33 cellular contexts compared by ENCODE assay signal in genomic region chr19:35388277-35389054, GRCh38. TPM values are rescaled to one million over a fixed set of nuclear protein-coding genes. Genes with fewer than 3 reads are reported as not detected.
DNase-seq lines count a peak whose midpoint lies in the region; ATAC-seq, FAIRE-seq and TF ChIP-seq lines count a peak whose summit lies in the region.
"Had no signal": no experiment of that assay in that cellular context is flagged by ENCODE, and none has a peak within 500 bp of the region (broad histone marks: within the 10 kb centered on the region; RNA-seq: fewer than 3 reads in every experiment).

No MANE protein-coding gene starts in this region.

- no peak overlapping the region for H2AFZ ChIP-seq in HepG2 (ENCODE audit: low read length)

- no peaks in the 10 kb centered on the region for H3K36me3 ChIP-seq in HepG2 (replicated peaks in 1 of 2; ENCODE audit: control insufficient read depth in 1 of 2, insufficient read depth in 2 of 2, low read length in 2 of 2)
- H3K36me3 ChIP-seq in right lobe of liver: no peaks in the 10 kb centered on the region
- no peaks in the 10 kb centered on the region for H3K36me3 ChIP-seq in esophagus muscularis mucosa
- H3K36me3 ChIP-seq: brain microvascular endothelial cell, ovary, spleen had no signal

- no peaks in the 10 kb centered on the region for H3K27me3 ChIP-seq in HepG2 (ENCODE audit: control insufficient read depth in 1 of 2, insufficient read depth in 2 of 2, low read length in 2 of 2)
- H3K27me3 ChIP-seq in right lobe of liver: no peaks in the 10 kb centered on the region
- peaks cover 0 to 14% (median 0%) of the 10 kb centered on the region in 4 donors for H3K27me3 ChIP-seq in esophagus muscularis mucosa
- H3K27me3 ChIP-seq: brain microvascular endothelial cell, ovary, testis had no signal

- no peaks in the 10 kb centered on the region for H3K79me2 ChIP-seq in HepG2 (ENCODE audit: insufficient read depth, low read length)

- no peak overlapping the region for H3K27ac Mint-ChIP-seq in activated CD4-positive, alpha-beta T cell treated with anti-CD3 and anti-CD28 coated beads, Interleukin-2, amount 10 ng/mL, durations not matched to agents 24 days and 14 days
- H3K27ac Mint-ChIP-seq: activated CD8-positive, alpha-beta T cell treated with anti-CD3 and anti-CD28 coated beads, Interleukin-2, amount 10 ng/mL, durations not matched to agents 7 days and 5 days; activated T-helper 2 cell treated with anti-CD3 and anti-CD28 coated beads, Interferon-gamma antibody, Interleukin-2, Interleukin-4, amounts not matched to agents 10 μg/mL and 5 μg/mL and 100 μg/mL, durations not matched to agents 14 hours and 24 hours and 36 hours; immature natural killer cell; nephron; T-helper 2 cell treated with Interferon-gamma antibody and Interleukin-4, amounts not matched to agents 5 μg/mL and 100 μg/mL, for 36 hours had no signal

- no peaks in the 10 kb centered on the region for H3K4me1 Mint-ChIP-seq in activated CD4-positive, alpha-beta T cell treated with anti-CD3 and anti-CD28 coated beads, Interleukin-2, amount 10 ng/mL, durations not matched to agents 24 days and 14 days
- H3K4me1 Mint-ChIP-seq: immature natural killer cell, nephron had no signal

- no peak overlapping the region for H3K4me3 Mint-ChIP-seq in activated CD4-positive, alpha-beta T cell treated with anti-CD3 and anti-CD28 coated beads, Interleukin-2, amount 10 ng/mL, durations not matched to agents 24 days and 14 days
- H3K4me3 Mint-ChIP-seq: activated CD8-positive, alpha-beta T cell treated with anti-CD3 and anti-CD28 coated beads, Interleukin-2, amount 10 ng/mL, durations not matched to agents 7 days and 5 days; immature natural killer cell; nephron; T-helper 2 cell treated with Interferon-gamma antibody and Interleukin-4, amounts not matched to agents 5 μg/mL and 100 μg/mL, for 36 hours had no signal

- POLR2A ChIA-PET in HepG2 (lab: Yijun Ruan, JAX): interaction anchor here (1.2 kb wide), 1 partner anchor 11 kb away, joined by 6 read pairs; no protein-coding TSS in a partner anchor

- peak overlapping the region in 1 of 3 experiments; percentile 32; a peak in 1 of 6 replicates for H3K4me3 ChIP-seq in HepG2 (replicated peaks in 1 of 3; ENCODE audit: insufficient read depth in 1 of 3, low read depth in 2 of 3, low read length in 3 of 3)
- H3K4me3 ChIP-seq in right lobe of liver: no peak overlapping the region
- H3K4me3 ChIP-seq in esophagus muscularis mucosa: no peak overlapping the region
- H3K4me3 ChIP-seq: ovary, spleen, testis had no signal

- H3K36me3 Mint-ChIP-seq in activated CD4-positive, alpha-beta T cell treated with anti-CD3 and anti-CD28 coated beads, Interleukin-2, amount 10 ng/mL, durations not matched to agents 24 days and 14 days (ENCODE audit: low read depth): no peaks in the 10 kb centered on the region

- H3K9me3 Mint-ChIP-seq in activated CD4-positive, alpha-beta T cell treated with anti-CD3 and anti-CD28 coated beads, Interleukin-2, amount 10 ng/mL, durations not matched to agents 24 days and 14 days: no peaks in the 10 kb centered on the region

- TF ChIP-seq EP300 in HepG2 (IDR thresholded peaks at IDR 0.05; ENCODE audit: low read depth in 2 of 2, low read length in 2 of 2) (peak in 1 of 2 experiments; percentile 84; a peak in 2 of 4 replicates), HepG2 (CRISPR knock-in tag; IDR thresholded peaks at IDR 0.05; ENCODE audit: borderline replicate concordance) (no peak), esophagus muscularis mucosa (IDR thresholded peaks at IDR 0.05) (no peak)

- H3K4me1 ChIP-seq in HepG2 (ENCODE audit: insufficient read depth, low read length): peaks cover 61% of the 10 kb centered on the region
- H3K4me1 ChIP-seq in right lobe of liver: no peaks in the 10 kb centered on the region
- no peaks in the 10 kb centered on the region for H3K4me1 ChIP-seq in esophagus muscularis mucosa
- H3K4me1 ChIP-seq: spleen, testis had no signal

- FAIRE-seq in HepG2 (lab: Jason Lieb, UNC) (peak; percentile 68), HTR-8/SVneo (lab: Jason Lieb, UNC) (no peak)
- FAIRE-seq: A204.1, D721Med, urothelium cell line had no signal

- H3K27ac ChIP-seq in HepG2 (ENCODE audit: extremely low read length, insufficient read depth, low read length) (peak overlapping the region; percentile 70), right lobe of liver (no peak overlapping the region), esophagus muscularis mucosa (replicated peaks in 1 of 4) (no peak overlapping the region)
- H3K27ac ChIP-seq: brain microvascular endothelial cell, ovary, spleen, testis had no signal

- peaks cover 26% of the 10 kb centered on the region for H3K9me3 ChIP-seq in HepG2 (ENCODE audit: low read length)
- no peaks in the 10 kb centered on the region for H3K9me3 ChIP-seq in right lobe of liver
- no peaks in the 10 kb centered on the region for H3K9me3 ChIP-seq in esophagus muscularis mucosa
- H3K9me3 ChIP-seq: ovary, testis had no signal

- in situ Hi-C loops in HepG2 (cut with HindIII; ENCODE audit: extremely low pct_ligation_motif_present, low pct_unique_long_range_greater_than_20kb): no loop called here
- in situ Hi-C loops in KBM-7 (cut with MboI; ENCODE audit: low pct_unique_long_range_greater_than_20kb, low sequenced_read_pairs): no loop called here

- peak; percentile 87 for DNase-seq in HepG2 (ENCODE audit: low spot score)
- DNase-seq in right lobe of liver: no peak
- DNase-seq in esophagus muscularis mucosa (ENCODE audit: extremely low spot score): peak; percentile 91
- DNase-seq in HTR-8/SVneo (ENCODE audit: insufficient read length, low spot score): no peak
- DNase-seq in KBM-7: no peak
- no peak for DNase-seq in activated CD4-positive, alpha-beta T cell treated with anti-CD3 and anti-CD28 coated beads, Interleukin-2, amount 10 ng/mL, durations not matched to agents 24 days and 14 days
- DNase-seq: activated CD8-positive, alpha-beta T cell treated with anti-CD3 and anti-CD28 coated beads, Interleukin-2, amount 10 ng/mL, durations not matched to agents 7 days and 5 days; activated naive CD4-positive, alpha-beta T cell treated with anti-CD3 and anti-CD28 coated beads, Interleukin-2, amount 50 U/mL, for 16 hours; activated T-cell treated with anti-CD3 and anti-CD28 coated beads for 4 hours; amygdala; brain microvascular endothelial cell; cerebellar nuclear complex; immature natural killer cell; left cardiac atrium; NCI-H1048; NCI-H2107; NCI-H446 treated with DMSO at 0.1 percent for 48 hours; NCI-H774; ovary; right cardiac atrium; SIG-M5; spleen; stimulated activated naive CD8-positive, alpha-beta T cell treated with anti-CD3 and anti-CD28 coated beads, Interleukin-15, Interleukin-2, amounts not matched to agents 100 U/mL and 50 U/mL, for 24 hours; testis had no signal

- 5% methylated on average over 6 of the region's 6 CpGs for WGBS in HepG2 (ENCODE audit: low lambda C conversion rate)
- 91% methylated on average over 6 of the region's 6 CpGs for WGBS in right lobe of liver (ENCODE audit: insufficient coverage, low coverage, low lambda C conversion rate, missing lambda C conversion rate)
- WGBS in esophagus muscularis mucosa: 76% methylated on average over 6 of the region's 6 CpGs

- intact Hi-C loops in HepG2 (cut with micrococcal nuclease; ENCODE audit: unreplicated experiment) (no loop called here), right lobe of liver (cut with DNase I) (no loop called here), esophagus muscularis mucosa (cut with DNase I) (no loop called here)
- intact Hi-C loops in activated CD4-positive, alpha-beta T cell treated with anti-CD3 and anti-CD28 coated beads, Interleukin-2, amount 10 ng/mL, durations not matched to agents 24 days and 14 days (cut with micrococcal nuclease): no loop called here

- H3K27me3 Mint-ChIP-seq in activated CD4-positive, alpha-beta T cell treated with anti-CD3 and anti-CD28 coated beads, Interleukin-2, amount 10 ng/mL, durations not matched to agents 24 days and 14 days: peaks cover 2% of the 10 kb centered on the region

- TF ChIP-seq RAD21 in HepG2 (CRISPR knock-in tag; IDR thresholded peaks at IDR 0.05): no peak

- H3K9ac ChIP-seq in HepG2 (ENCODE audit: insufficient read depth, low read depth, low read length): peak overlapping the region; percentile 42

- CTCF ChIA-PET in HepG2 (lab: Yijun Ruan, JAX; ENCODE audit: low intra/inter-chr PET ratio, low total read pairs): no interaction called here

- TF ChIP-seq CTCF in HepG2 (CRISPR knock-in tag; IDR thresholded peaks at IDR 0.05): no peak
- TF ChIP-seq CTCF in right lobe of liver (IDR thresholded peaks at IDR 0.05): no peak
- no peak for TF ChIP-seq CTCF in esophagus muscularis mucosa (IDR thresholded peaks at IDR 0.05)

- TF ChIP-seq POLR2A in HepG2 (IDR thresholded peaks at IDR 0.05; ENCODE audit: insufficient read depth in 1 of 2, low read depth in 2 of 2, low read length in 2 of 2): no peak
- TF ChIP-seq POLR2A in right lobe of liver (IDR thresholded peaks at IDR 0.05): no peak
- no peak for TF ChIP-seq POLR2A in esophagus muscularis mucosa (IDR thresholded peaks at IDR 0.05; ENCODE audit: low read depth)

- ATAC-seq in HepG2 (peak; percentile 65), right lobe of liver (no peak)
- ATAC-seq: activated CD8-positive, alpha-beta T cell treated with anti-CD3 and anti-CD28 coated beads, Interleukin-2, amount 10 ng/mL, durations not matched to agents 7 days and 5 days; HCT116; stimulated activated naive CD8-positive, alpha-beta T cell treated with anti-CD3 and anti-CD28 coated beads, Interleukin-15, Interleukin-2, amounts not matched to agents 100 U/mL and 50 U/mL, for 24 hours had no signal

- peak overlapping the region; percentile 65 for H3K4me2 ChIP-seq in HepG2 (ENCODE audit: low read depth, low read length)

- no TSS peak for BruUV-seq in HepG2 (replicated peaks; lab: Mats Ljungman, UMichigan)

- no peaks in the 10 kb centered on the region for H4K20me1 ChIP-seq in HepG2 (ENCODE audit: insufficient read depth, low read length)

RNA-seq across cellular contexts. Expression of gene GPR42, which starts 17.6 kb away (rescaled TPM):
- total RNA-seq in HepG2 (2016; rRNA removed; fragmentation: Illumina TruSeq; extraction: Trizol) (not detected in 2 replicates), right lobe of liver (not detected), esophagus muscularis mucosa (under 1 TPM in 1 of 4 donors, not detected in 3; 0.17 TPM)
- not detected in 2 replicates for total RNA-seq in HepG2 (2016; cell fraction: cytosol; rRNA removed; fragmentation: Illumina TruSeq; extraction: Trizol; ENCODE audit: low read depth)
- total RNA-seq in HepG2 (2016; cell fraction: insoluble cytoplasmic fraction; rRNA removed; fragmentation: Illumina TruSeq; extraction: Trizol): not detected in 2 replicates
- total RNA-seq in HepG2 (2016; cell fraction: membrane; rRNA removed; fragmentation: Illumina TruSeq; extraction: Trizol): not detected in 2 replicates
- not detected in 2 replicates for total RNA-seq in HepG2 (2016; cell fraction: nucleus; rRNA removed; fragmentation: Illumina TruSeq; extraction: Trizol)
- not detected in 2 replicates for polyA plus RNA-seq in HepG2 (2011; rRNA removed)
- polyA plus RNA-seq in HepG2 (2011; cell fraction: cytosol; rRNA removed): not detected in 2 replicates
- not detected in 2 replicates for polyA plus RNA-seq in HepG2 (2011; cell fraction: nucleus; rRNA removed)
- not detected in 2 replicates for polyA plus RNA-seq in HepG2 (2012)
- not detected in 2 replicates for polyA plus RNA-seq in HepG2 (2016; cell fraction: cytosol; fragmentation: Illumina TruSeq; extraction: Trizol; ENCODE audit: low read depth)
- polyA plus RNA-seq in HepG2 (2016; cell fraction: insoluble cytoplasmic fraction; fragmentation: Illumina TruSeq; extraction: Trizol; ENCODE audit: low read depth): not detected in 2 replicates
- not detected in 2 replicates for polyA plus RNA-seq in HepG2 (2016; cell fraction: membrane; fragmentation: Illumina TruSeq; extraction: Trizol; ENCODE audit: low read depth)
- polyA plus RNA-seq in HepG2 (2016; cell fraction: nucleus; fragmentation: Illumina TruSeq; extraction: Trizol; ENCODE audit: insufficient read depth, low read depth): not detected in 2 replicates
- not detected in 2 replicates for polyA minus RNA-seq in HepG2 (2011; rRNA and poly(A)+ RNA removed; ENCODE audit: low replicate concordance)
- not detected in 2 replicates for polyA minus RNA-seq in HepG2 (2011; cell fraction: cytosol; rRNA and poly(A)+ RNA removed)
- polyA minus RNA-seq in HepG2 (2011; cell fraction: nucleus; rRNA and poly(A)+ RNA removed): not detected in 2 replicates
- 0.21 TPM in 1 of 2 replicates, not detected in the other for total RNA-seq in activated CD4-positive, alpha-beta T cell treated with anti-CD3 and anti-CD28 coated beads, Interleukin-2, amount 10 ng/mL, durations not matched to agents 24 days and 14 days
- total RNA-seq: activated CD8-positive, alpha-beta T cell treated with anti-CD3 and anti-CD28 coated beads, Interleukin-2, amount 10 ng/mL, durations not matched to agents 7 days and 5 days; left cardiac atrium; lung microvascular endothelial cell; mucosa of gallbladder; ovary; right cardiac atrium; testis had no signal
- polyA plus RNA-seq: immature natural killer cell, ovary, right cardiac atrium had no signal

RNA-seq across cellular contexts. Expression of gene FFAR3, which starts 30.2 kb away (rescaled TPM):
- total RNA-seq in HepG2 (2016; rRNA removed; fragmentation: Illumina TruSeq; extraction: Trizol) (not detected in 2 replicates), right lobe of liver (under 1 TPM in 1 of 6 experiments, not detected in 5; 0.27 TPM), esophagus muscularis mucosa (1 to 10 TPM in 1 of 4 donors, under 1 TPM in 1, not detected in 2; 0.17 to 2.3 TPM)
- not detected in 2 replicates for total RNA-seq in HepG2 (2016; cell fraction: cytosol; rRNA removed; fragmentation: Illumina TruSeq; extraction: Trizol; ENCODE audit: low read depth)
- not detected in 2 replicates for total RNA-seq in HepG2 (2016; cell fraction: insoluble cytoplasmic fraction; rRNA removed; fragmentation: Illumina TruSeq; extraction: Trizol)
- not detected in 2 replicates for total RNA-seq in HepG2 (2016; cell fraction: membrane; rRNA removed; fragmentation: Illumina TruSeq; extraction: Trizol)
- total RNA-seq in HepG2 (2016; cell fraction: nucleus; rRNA removed; fragmentation: Illumina TruSeq; extraction: Trizol): not detected in 2 replicates
- not detected in 2 replicates for polyA plus RNA-seq in HepG2 (2011; rRNA removed)
- polyA plus RNA-seq in HepG2 (2011; cell fraction: cytosol; rRNA removed): not detected in 2 replicates
- polyA plus RNA-seq in HepG2 (2011; cell fraction: nucleus; rRNA removed): not detected in 2 replicates
- polyA plus RNA-seq in HepG2 (2012): not detected in 2 replicates
- polyA plus RNA-seq in HepG2 (2016; cell fraction: cytosol; fragmentation: Illumina TruSeq; extraction: Trizol; ENCODE audit: low read depth): not detected in 2 replicates
- not detected in 2 replicates for polyA plus RNA-seq in HepG2 (2016; cell fraction: insoluble cytoplasmic fraction; fragmentation: Illumina TruSeq; extraction: Trizol; ENCODE audit: low read depth)
- polyA plus RNA-seq in HepG2 (2016; cell fraction: membrane; fragmentation: Illumina TruSeq; extraction: Trizol; ENCODE audit: low read depth): not detected in 2 replicates
- polyA plus RNA-seq in HepG2 (2016; cell fraction: nucleus; fragmentation: Illumina TruSeq; extraction: Trizol; ENCODE audit: insufficient read depth, low read depth): not detected in 2 replicates
- polyA minus RNA-seq in HepG2 (2011; rRNA and poly(A)+ RNA removed; ENCODE audit: low replicate concordance): not detected in 2 replicates
- polyA minus RNA-seq in HepG2 (2011; cell fraction: cytosol; rRNA and poly(A)+ RNA removed): not detected in 2 replicates
- not detected in 2 replicates for polyA minus RNA-seq in HepG2 (2011; cell fraction: nucleus; rRNA and poly(A)+ RNA removed)
- 0.21 and 0.69 TPM in 2 replicates for total RNA-seq in activated CD4-positive, alpha-beta T cell treated with anti-CD3 and anti-CD28 coated beads, Interleukin-2, amount 10 ng/mL, durations not matched to agents 24 days and 14 days
- total RNA-seq: activated CD8-positive, alpha-beta T cell treated with anti-CD3 and anti-CD28 coated beads, Interleukin-2, amount 10 ng/mL, durations not matched to agents 7 days and 5 days had no signal
- polyA plus RNA-seq: immature natural killer cell had no signal

RNA-seq across cellular contexts. Expression of gene FFAR1, which starts 40.8 kb away (rescaled TPM):
- not detected in 2 replicates for total RNA-seq in HepG2 (2016; rRNA removed; fragmentation: Illumina TruSeq; extraction: Trizol)
- total RNA-seq in HepG2 (2016; cell fraction: cytosol; rRNA removed; fragmentation: Illumina TruSeq; extraction: Trizol; ENCODE audit: low read depth): 0.09 TPM in 1 of 2 replicates, not detected in the other
- not detected in 2 replicates for total RNA-seq in HepG2 (2016; cell fraction: insoluble cytoplasmic fraction; rRNA removed; fragmentation: Illumina TruSeq; extraction: Trizol)
- total RNA-seq in HepG2 (2016; cell fraction: membrane; rRNA removed; fragmentation: Illumina TruSeq; extraction: Trizol): not detected in 2 replicates
- not detected in 2 replicates for total RNA-seq in HepG2 (2016; cell fraction: nucleus; rRNA removed; fragmentation: Illumina TruSeq; extraction: Trizol)
- polyA plus RNA-seq in HepG2 (2011; rRNA removed): not detected in 2 replicates
- polyA plus RNA-seq in HepG2 (2011; cell fraction: cytosol; rRNA removed): not detected in 2 replicates
- polyA plus RNA-seq in HepG2 (2011; cell fraction: nucleus; rRNA removed): not detected in 2 replicates
- not detected in 2 replicates for polyA plus RNA-seq in HepG2 (2012)
- not detected in 2 replicates for polyA plus RNA-seq in HepG2 (2016; cell fraction: cytosol; fragmentation: Illumina TruSeq; extraction: Trizol; ENCODE audit: low read depth)
- polyA plus RNA-seq in HepG2 (2016; cell fraction: insoluble cytoplasmic fraction; fragmentation: Illumina TruSeq; extraction: Trizol; ENCODE audit: low read depth): not detected in 2 replicates
- polyA plus RNA-seq in HepG2 (2016; cell fraction: membrane; fragmentation: Illumina TruSeq; extraction: Trizol; ENCODE audit: low read depth): not detected in 2 replicates
- not detected in 2 replicates for polyA plus RNA-seq in HepG2 (2016; cell fraction: nucleus; fragmentation: Illumina TruSeq; extraction: Trizol; ENCODE audit: insufficient read depth, low read depth)
- not detected in 2 replicates for polyA minus RNA-seq in HepG2 (2011; rRNA and poly(A)+ RNA removed; ENCODE audit: low replicate concordance)
- polyA minus RNA-seq in HepG2 (2011; cell fraction: cytosol; rRNA and poly(A)+ RNA removed): not detected in 2 replicates
- polyA minus RNA-seq in HepG2 (2011; cell fraction: nucleus; rRNA and poly(A)+ RNA removed): not detected in 2 replicates
- not detected for total RNA-seq in right lobe of liver
- not detected for total RNA-seq in esophagus muscularis mucosa
- 0.12 and 0.14 TPM in 2 replicates for total RNA-seq in activated CD4-positive, alpha-beta T cell treated with anti-CD3 and anti-CD28 coated beads, Interleukin-2, amount 10 ng/mL, durations not matched to agents 24 days and 14 days
- total RNA-seq: activated CD8-positive, alpha-beta T cell treated with anti-CD3 and anti-CD28 coated beads, Interleukin-2, amount 10 ng/mL, durations not matched to agents 7 days and 5 days; left cardiac atrium; lung microvascular endothelial cell; mucosa of gallbladder; right cardiac atrium had no signal
- polyA plus RNA-seq: immature natural killer cell, right cardiac atrium had no signal

RNA-seq across cellular contexts. Expression of gene CD22, which starts 59.5 kb away (rescaled TPM):
- 0.49 and 0.71 TPM in 2 replicates for total RNA-seq in HepG2 (2016; rRNA removed; fragmentation: Illumina TruSeq; extraction: Trizol)
- 0.53 and 1.0 TPM in 2 replicates for total RNA-seq in HepG2 (2016; cell fraction: cytosol; rRNA removed; fragmentation: Illumina TruSeq; extraction: Trizol; ENCODE audit: low read depth)
- 0.40 and 0.97 TPM in 2 replicates for total RNA-seq in HepG2 (2016; cell fraction: insoluble cytoplasmic fraction; rRNA removed; fragmentation: Illumina TruSeq; extraction: Trizol)
- 0.62 and 0.93 TPM in 2 replicates for total RNA-seq in HepG2 (2016; cell fraction: membrane; rRNA removed; fragmentation: Illumina TruSeq; extraction: Trizol)
- total RNA-seq in HepG2 (2016; cell fraction: nucleus; rRNA removed; fragmentation: Illumina TruSeq; extraction: Trizol): 2.8 and 3.5 TPM in 2 replicates
- 0.98 and 1.7 TPM in 2 replicates for polyA plus RNA-seq in HepG2 (2011; rRNA removed)
- polyA plus RNA-seq in HepG2 (2011; cell fraction: cytosol; rRNA removed): 0.49 and 0.85 TPM in 2 replicates
- 1.8 and 2.5 TPM in 2 replicates for polyA plus RNA-seq in HepG2 (2011; cell fraction: nucleus; rRNA removed)
- polyA plus RNA-seq in HepG2 (2012): 0.66 and 0.72 TPM in 2 replicates
- polyA plus RNA-seq in HepG2 (2016; cell fraction: cytosol; fragmentation: Illumina TruSeq; extraction: Trizol; ENCODE audit: low read depth): 0.19 and 0.31 TPM in 2 replicates
- polyA plus RNA-seq in HepG2 (2016; cell fraction: insoluble cytoplasmic fraction; fragmentation: Illumina TruSeq; extraction: Trizol; ENCODE audit: low read depth): 0.82 and 1.2 TPM in 2 replicates
- polyA plus RNA-seq in HepG2 (2016; cell fraction: membrane; fragmentation: Illumina TruSeq; extraction: Trizol; ENCODE audit: low read depth): 0.36 and 0.50 TPM in 2 replicates
- 3.9 and 6.0 TPM in 2 replicates for polyA plus RNA-seq in HepG2 (2016; cell fraction: nucleus; fragmentation: Illumina TruSeq; extraction: Trizol; ENCODE audit: insufficient read depth, low read depth)
- 1.6 and 2.4 TPM in 2 replicates for polyA minus RNA-seq in HepG2 (2011; rRNA and poly(A)+ RNA removed; ENCODE audit: low replicate concordance)
- polyA minus RNA-seq in HepG2 (2011; cell fraction: cytosol; rRNA and poly(A)+ RNA removed): 1.5 TPM in 1 of 2 replicates, not detected in the other
- polyA minus RNA-seq in HepG2 (2011; cell fraction: nucleus; rRNA and poly(A)+ RNA removed): 0.64 and 0.99 TPM in 2 replicates
- total RNA-seq in right lobe of liver: 1 to 10 TPM in 3 of 6 experiments, under 1 TPM in 3; 0.39 to 1.3 (median 0.96) TPM
- total RNA-seq in esophagus muscularis mucosa: 10 to 100 TPM in 1 of 4 donors, 1 to 10 TPM in 3; 2.3 to 12.5 (median 3.7) TPM
- 3.4 and 4.1 TPM in 2 replicates for total RNA-seq in activated CD4-positive, alpha-beta T cell treated with anti-CD3 and anti-CD28 coated beads, Interleukin-2, amount 10 ng/mL, durations not matched to agents 24 days and 14 days
- total RNA-seq: lung microvascular endothelial cell had no signal

RNA-seq across cellular contexts. Expression of gene FFAR2, which starts 59.6 kb away (rescaled TPM):
- total RNA-seq in HepG2 (2016; rRNA removed; fragmentation: Illumina TruSeq; extraction: Trizol): not detected in 2 replicates
- not detected in 2 replicates for total RNA-seq in HepG2 (2016; cell fraction: cytosol; rRNA removed; fragmentation: Illumina TruSeq; extraction: Trizol; ENCODE audit: low read depth)
- total RNA-seq in HepG2 (2016; cell fraction: insoluble cytoplasmic fraction; rRNA removed; fragmentation: Illumina TruSeq; extraction: Trizol): not detected in 2 replicates
- total RNA-seq in HepG2 (2016; cell fraction: membrane; rRNA removed; fragmentation: Illumina TruSeq; extraction: Trizol): not detected in 2 replicates
- total RNA-seq in HepG2 (2016; cell fraction: nucleus; rRNA removed; fragmentation: Illumina TruSeq; extraction: Trizol): not detected in 2 replicates
- 0.12 and 0.30 TPM in 2 replicates for polyA plus RNA-seq in HepG2 (2011; rRNA removed)
- polyA plus RNA-seq in HepG2 (2011; cell fraction: cytosol; rRNA removed): 0.03 and 0.14 TPM in 2 replicates
- 0.12 TPM in 1 of 2 replicates, not detected in the other for polyA plus RNA-seq in HepG2 (2011; cell fraction: nucleus; rRNA removed)
- 0.31 and 1.2 TPM in 2 replicates for polyA plus RNA-seq in HepG2 (2012)
- polyA plus RNA-seq in HepG2 (2016; cell fraction: cytosol; fragmentation: Illumina TruSeq; extraction: Trizol; ENCODE audit: low read depth): not detected in 2 replicates
- polyA plus RNA-seq in HepG2 (2016; cell fraction: insoluble cytoplasmic fraction; fragmentation: Illumina TruSeq; extraction: Trizol; ENCODE audit: low read depth): not detected in 2 replicates
- polyA plus RNA-seq in HepG2 (2016; cell fraction: membrane; fragmentation: Illumina TruSeq; extraction: Trizol; ENCODE audit: low read depth): not detected in 2 replicates
- not detected in 2 replicates for polyA plus RNA-seq in HepG2 (2016; cell fraction: nucleus; fragmentation: Illumina TruSeq; extraction: Trizol; ENCODE audit: insufficient read depth, low read depth)
- polyA minus RNA-seq in HepG2 (2011; rRNA and poly(A)+ RNA removed; ENCODE audit: low replicate concordance): not detected in 2 replicates
- polyA minus RNA-seq in HepG2 (2011; cell fraction: cytosol; rRNA and poly(A)+ RNA removed): not detected in 2 replicates
- not detected in 2 replicates for polyA minus RNA-seq in HepG2 (2011; cell fraction: nucleus; rRNA and poly(A)+ RNA removed)
- under 1 TPM in 3 of 6 experiments, not detected in 3; 0.30 to 0.64 (median 0.35) TPM for total RNA-seq in right lobe of liver
- 1 to 10 TPM in 1 of 4 donors, not detected in 3; 1.7 TPM for total RNA-seq in esophagus muscularis mucosa
- not detected in 2 replicates for total RNA-seq in activated CD4-positive, alpha-beta T cell treated with anti-CD3 and anti-CD28 coated beads, Interleukin-2, amount 10 ng/mL, durations not matched to agents 24 days and 14 days
- total RNA-seq: activated CD8-positive, alpha-beta T cell treated with anti-CD3 and anti-CD28 coated beads, Interleukin-2, amount 10 ng/mL, durations not matched to agents 7 days and 5 days; activated T-helper 2 cell treated with anti-CD3 and anti-CD28 coated beads, Interferon-gamma antibody, Interleukin-2, Interleukin-4, amounts not matched to agents 10 μg/mL and 5 μg/mL and 100 μg/mL, durations not matched to agents 14 hours and 24 hours and 36 hours; lung microvascular endothelial cell; testis had no signal

Comparison
In these comparisons a context has a peak if more than half of its experiments do, and no peak if none do; other contexts are left out.
1. DNase-seq: peak in HepG2 (single experiment) and esophagus muscularis mucosa (single experiment); none in right lobe of liver (0 of 3), HTR-8/SVneo (single experiment), KBM-7 (single experiment) and activated CD4-positive, alpha-beta T cell treated with anti-CD3 and anti-CD28 coated beads, Interleukin-2, amount 10 ng/mL, durations not matched to agents 24 days and 14 days (single experiment).